ENCODE assay signal across 24 cellular contexts in genomic region chrX:30253257-30253656, GRCh38. TPM values are rescaled to one million over a fixed set of nuclear protein-coding genes. Genes with fewer than 3 reads are reported as not detected.
A peak's percentile ranks its signal among the peaks of the same experiment; 100 is the strongest.
DNase-seq lines count a peak whose midpoint lies in the region; ATAC-seq, FAIRE-seq and TF ChIP-seq lines count a peak whose summit lies in the region.
"Had no signal": no experiment of that assay in that cellular context is flagged by ENCODE, and none has a peak within 500 bp of the region (broad histone marks: within the 10 kb centered on the region; RNA-seq: fewer than 3 reads in every experiment).

No MANE protein-coding gene starts in this region.

- H3K27me3 Mint-ChIP-seq in stimulated activated memory B cell treated with anti-CD40 and anti-IgM and Interleukin-4, amounts not matched to agents 10 μg/mL and 1 μg/mL and 100 μg/mL, for 72 hours: no peaks in the 10 kb centered on the region
- H3K27me3 Mint-ChIP-seq: activated naive CD4-positive, alpha-beta T cell treated with anti-CD3 and anti-CD28 coated beads, Interleukin-2, amount 10 ng/mL, durations not matched to agents 7 days and 5 days had no signal

- TF ChIP-seq POLR2A in GM18505 (IDR thresholded peaks at IDR 0.05; ENCODE audit: borderline replicate concordance, extremely low read depth, insufficient read depth, insufficient read length): no peak

- peaks cover 2% of the 10 kb centered on the region for H3K9me3 Mint-ChIP-seq in stimulated activated memory B cell treated with anti-CD40 and anti-IgM and Interleukin-4, amounts not matched to agents 10 μg/mL and 1 μg/mL and 100 μg/mL, for 72 hours
- H3K9me3 Mint-ChIP-seq: activated naive CD4-positive, alpha-beta T cell treated with anti-CD3 and anti-CD28 coated beads, Interleukin-2, amount 10 ng/mL, durations not matched to agents 7 days and 5 days had no signal

- no peak overlapping the region for H3K4me3 Mint-ChIP-seq in stimulated activated memory B cell treated with anti-CD40 and anti-IgM and Interleukin-4, amounts not matched to agents 10 μg/mL and 1 μg/mL and 100 μg/mL, for 72 hours
- H3K4me3 Mint-ChIP-seq: activated naive CD4-positive, alpha-beta T cell treated with anti-CD3 and anti-CD28 coated beads, Interleukin-2, amount 10 ng/mL, durations not matched to agents 7 days and 5 days; endodermal cell; nephron had no signal

- no peak for FAIRE-seq in frontal cortex (lab: Jason Lieb, UNC)
- FAIRE-seq: astrocyte, GM12892, TTC549 had no signal

- peak; percentile 61 for ATAC-seq in GM18909 (IDR thresholded peaks at IDR 0.05; ENCODE audit: poor library complexity, unreplicated experiment)
- ATAC-seq in GM21576 (IDR thresholded peaks at IDR 0.05; ENCODE audit: unreplicated experiment): peak; percentile 61
- peak; percentile 59 for ATAC-seq in HG02981 (IDR thresholded peaks at IDR 0.05; ENCODE audit: unreplicated experiment)
- peak; percentile 56 for ATAC-seq in stimulated activated memory B cell treated with anti-CD40 and anti-IgM and Interleukin-4, amounts not matched to agents 10 μg/mL and 1 μg/mL and 100 μg/mL, for 72 hours
- ATAC-seq in HG02642 (IDR thresholded peaks at IDR 0.05; ENCODE audit: poor library complexity, unreplicated experiment): no peak
- ATAC-seq in GM18505 (IDR thresholded peaks at IDR 0.05; ENCODE audit: unreplicated experiment): no peak
- ATAC-seq: HCT116, psoas muscle had no signal

- no peak for DNase-seq in frontal cortex (ENCODE audit: low spot score in 2 of 2)
- DNase-seq: activated CD4-positive, alpha-beta T cell treated with anti-CD3 and anti-CD28 coated beads, Interleukin-2, amount 50 U/mL, for 1 hour; activated naive CD4-positive, alpha-beta T cell treated with anti-CD3 and anti-CD28 coated beads, Interleukin-2, amount 10 ng/mL, durations not matched to agents 7 days and 5 days; endodermal cell; hypothalamus; mesendoderm; NCI-H1436 treated with DMSO at 0.1 percent for 48 hours; NCI-H226; psoas muscle had no signal

- no peaks in the 10 kb centered on the region for H3K4me1 Mint-ChIP-seq in stimulated activated memory B cell treated with anti-CD40 and anti-IgM and Interleukin-4, amounts not matched to agents 10 μg/mL and 1 μg/mL and 100 μg/mL, for 72 hours
- H3K4me1 Mint-ChIP-seq: activated naive CD4-positive, alpha-beta T cell treated with anti-CD3 and anti-CD28 coated beads, Interleukin-2, amount 10 ng/mL, durations not matched to agents 7 days and 5 days; nephron had no signal

- no peak overlapping the region for H3K27ac Mint-ChIP-seq in stimulated activated memory B cell treated with anti-CD40 and anti-IgM and Interleukin-4, amounts not matched to agents 10 μg/mL and 1 μg/mL and 100 μg/mL, for 72 hours
- H3K27ac Mint-ChIP-seq: activated naive CD4-positive, alpha-beta T cell treated with anti-CD3 and anti-CD28 coated beads, Interleukin-2, amount 10 ng/mL, durations not matched to agents 7 days and 5 days; endodermal cell; nephron had no signal

- no peaks in the 10 kb centered on the region for H3K36me3 Mint-ChIP-seq in stimulated activated memory B cell treated with anti-CD40 and anti-IgM and Interleukin-4, amounts not matched to agents 10 μg/mL and 1 μg/mL and 100 μg/mL, for 72 hours
- H3K36me3 Mint-ChIP-seq: activated naive CD4-positive, alpha-beta T cell treated with anti-CD3 and anti-CD28 coated beads, Interleukin-2, amount 10 ng/mL, durations not matched to agents 7 days and 5 days had no signal

RNA-seq across cellular contexts. Expression of gene MAGEB1, which starts 6.3 kb away (rescaled TPM):
- total RNA-seq in frontal cortex: not detected
- total RNA-seq: astrocyte, cerebellum, kidney epithelial cell, psoas muscle, smooth muscle cell had no signal

RNA-seq across cellular contexts. Expression of gene MAGEB4, which starts 11.5 kb away (rescaled TPM):
- total RNA-seq in frontal cortex: not detected
- total RNA-seq: astrocyte, cerebellum, endodermal cell, kidney epithelial cell, psoas muscle, RPMI7951 had no signal

RNA-seq across cellular contexts. Expression of gene MAGEB3, which starts 22.8 kb away (rescaled TPM):
- total RNA-seq in frontal cortex: not detected
- total RNA-seq: astrocyte, cerebellum, endodermal cell, kidney epithelial cell, psoas muscle, RPMI7951, smooth muscle cell had no signal

RNA-seq across cellular contexts. Expression of gene MAGEB2, which starts 37.9 kb away (rescaled TPM):
- not detected for total RNA-seq in frontal cortex
- total RNA-seq: astrocyte, cerebellum, endodermal cell, kidney epithelial cell, psoas muscle, smooth muscle cell had no signal

RNA-seq across cellular contexts. Expression of gene NR0B1, which starts 55.9 kb away (rescaled TPM):
- total RNA-seq in frontal cortex: 0.41 TPM
- total RNA-seq: psoas muscle, smooth muscle cell had no signal

Comparison
In these comparisons a context has a peak if more than half of its experiments do, and no peak if none do; other contexts are left out.
1. ATAC-seq: peak in GM18909 (single experiment), GM21576 (single experiment), HG02981 (single experiment) and stimulated activated memory B cell treated with anti-CD40 and anti-IgM and Interleukin-4, amounts not matched to agents 10 μg/mL and 1 μg/mL and 100 μg/mL, for 72 hours (single experiment); none in HG02642 (single experiment) and GM18505 (single experiment).